31 cellular contexts compared by ENCODE assay signal in genomic region chr7:150641854-150642253, GRCh38. TPM values are rescaled to one million over a fixed set of nuclear protein-coding genes. Genes with fewer than 3 reads are reported as not detected.
"Had no signal": no experiment of that assay in that cellular context is flagged by ENCODE, and none has a peak within 500 bp of the region (broad histone marks: within the 10 kb centered on the region; RNA-seq: fewer than 3 reads in every experiment).

No MANE protein-coding gene starts in this region.

- H3K27ac Mint-ChIP-seq: mesothelial cell of epicardium, nephron progenitor cell had no signal

- H3K4me1 Mint-ChIP-seq: mesothelial cell of epicardium, naive B cell, nephron progenitor cell had no signal

- H3K36me3 Mint-ChIP-seq: mesothelial cell of epicardium had no signal

- H3K4me3 Mint-ChIP-seq: mesothelial cell of epicardium; nephron progenitor cell; stimulated activated naive CD8-positive, alpha-beta T cell treated with anti-CD3 and anti-CD28 coated beads, Interleukin-15, amount 100 ng/mL, for 72 hours had no signal

- ATAC-seq: foreskin keratinocyte; gastroesophageal sphincter; heart left ventricle; left lung; mucosa of descending colon; sciatic nerve; stimulated activated naive CD8-positive, alpha-beta T cell treated with anti-CD3 and anti-CD28 coated beads, Interleukin-15, amount 100 ng/mL, for 72 hours had no signal

- H3K27me3 Mint-ChIP-seq: stimulated activated naive CD8-positive, alpha-beta T cell treated with anti-CD3 and anti-CD28 coated beads, Interleukin-15, amount 100 ng/mL, for 72 hours had no signal

- H3K9me3 ChIP-seq: prostate gland, suprapubic skin, transverse colon, vagina had no signal

- H3K27ac ChIP-seq: esophagus muscularis mucosa, foreskin keratinocyte, gastroesophageal sphincter, heart left ventricle, hepatocyte, left lung, prostate gland, right atrium auricular region, suprapubic skin, transverse colon, vagina had no signal

- H3K4me3 ChIP-seq: esophagus muscularis mucosa, gastroesophageal sphincter, heart left ventricle, hepatocyte, left lung, mucosa of descending colon, prostate gland, right atrium auricular region, smooth muscle cell, suprapubic skin, transverse colon, vagina had no signal

- H3K27me3 ChIP-seq: esophagus muscularis mucosa, foreskin keratinocyte, gastroesophageal sphincter, heart left ventricle, hepatocyte, left lung, right atrium auricular region, suprapubic skin, transverse colon, vagina had no signal

- H3K4me1 ChIP-seq: esophagus muscularis mucosa, foreskin keratinocyte, gastroesophageal sphincter, left lung, prostate gland, right atrium auricular region, suprapubic skin, transverse colon, vagina had no signal

- DNase-seq: dermis blood vessel endothelial cell; effector memory CD4-positive, alpha-beta T cell; foreskin keratinocyte; heart left ventricle; kidney; left lung; mesenchymal stem cell; mucosa of descending colon; naive B cell; nephron progenitor cell; nucleus accumbens; stimulated activated CD4-positive, alpha-beta T cell treated with anti-CD3 and anti-CD28 coated beads, Interleukin-12 subunit alpha, Interleukin-12 subunit beta, amount 100 ng/mL, for 4 hours; stimulated activated CD4-positive, alpha-beta T cell treated with anti-CD3 and anti-CD28 coated beads, Interleukin-1b, Interleukin-23, amount 100 ng/mL, for 48 hours; stimulated activated CD4-positive, alpha-beta T cell treated with anti-CD3 and anti-CD28 coated beads, Interleukin-4, amount 100 ng/mL, for 1 hour; stimulated activated CD8-positive, alpha-beta memory T cell treated with anti-CD3 and anti-CD28 coated beads, Interleukin-4, amount 100 ng/mL, for 48 hours; stimulated activated naive CD4-positive, alpha-beta T cell; stimulated activated naive CD8-positive, alpha-beta T cell treated with anti-CD3 and anti-CD28 coated beads, Interleukin-15, amount 100 ng/mL, for 72 hours; transverse colon had no signal

- H3K36me3 ChIP-seq: esophagus muscularis mucosa, gastroesophageal sphincter, heart left ventricle, left lung, prostate gland, right atrium auricular region, suprapubic skin, transverse colon, vagina had no signal

RNA-seq across cellular contexts. Expression of gene GIMAP6, which starts 9.7 kb away (rescaled TPM):
- total RNA-seq: epithelial cell of proximal tubule, foreskin keratinocyte, mesothelial cell of epicardium, osteocyte, smooth muscle cell had no signal
- polyA plus RNA-seq: fibroblast of lung, foreskin keratinocyte, smooth muscle cell had no signal

RNA-seq across cellular contexts. Expression of gene GIMAP2, which starts 43.7 kb away (rescaled TPM):
- total RNA-seq: epithelial cell of proximal tubule, mesothelial cell of epicardium, osteocyte, smooth muscle cell had no signal
